22 cellular contexts compared by ENCODE assay signal in the genomic region with DNA sequence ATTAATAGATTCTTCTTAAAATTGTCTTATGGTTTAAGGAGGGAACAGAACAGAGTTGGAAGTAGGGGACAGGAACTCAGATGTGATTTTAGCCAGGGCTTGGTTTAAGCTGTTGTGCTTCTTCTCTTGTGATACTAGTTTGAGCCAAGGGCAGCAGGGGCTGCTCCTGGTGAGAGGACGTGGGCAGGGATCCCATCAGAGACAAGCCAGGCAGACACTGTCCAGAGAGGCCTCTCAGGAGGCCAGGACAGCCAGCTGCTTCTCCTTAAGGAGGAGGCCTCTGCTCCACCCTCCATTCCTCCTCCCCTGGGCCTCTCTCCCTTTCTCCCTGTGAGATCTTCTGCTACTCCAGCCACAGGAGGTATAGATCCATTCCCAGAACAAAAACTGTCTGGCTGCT.
DNase-seq lines count a peak whose midpoint lies in the region; ATAC-seq and TF ChIP-seq lines count a peak whose summit lies in the region.
"Had no signal": no experiment of that assay in that cellular context is flagged by ENCODE, and none has a peak within 500 bp of the region (broad histone marks: within the 10 kb centered on the region; RNA-seq: fewer than 3 reads in every experiment).

No MANE protein-coding gene starts in this region.

- H3K4me3 ChIP-seq in BLaER1 treated with 17β-estradiol and CSF1 and Interleukin-3, amounts not matched to agents 10 nM and 100 nM, result no peak overlapping the region
- H3K4me3 ChIP-seq in CD4-positive, alpha-beta memory T cell (ENCODE audit: low read length in 2 of 2), result no peak overlapping the region
- no peak overlapping the region for H3K4me3 ChIP-seq in hepatocyte
- no peak overlapping the region for H3K4me3 ChIP-seq in foreskin fibroblast (ENCODE audit: low read depth in 1 of 2, low read length in 2 of 2)

- peaks cover 41 to 78% (median 64%) of the 10 kb centered on the region in 4 donors for H3K4me1 Mint-ChIP-seq in CD4-positive, alpha-beta memory T cell
- H3K4me1 Mint-ChIP-seq in nephron, result peaks cover 46% of the 10 kb centered on the region

- H3K4me1 ChIP-seq in BLaER1 treated with 17β-estradiol and CSF1 and Interleukin-3, amounts not matched to agents 10 nM and 100 nM, result peaks cover 60 to 91% (median 87%) of the 10 kb centered on the region in 10 experiments
- peaks cover 57% of the 10 kb centered on the region for H3K4me1 ChIP-seq in CD4-positive, alpha-beta memory T cell (ENCODE audit: insufficient read depth, low read length)
- peaks cover 17% of the 10 kb centered on the region for H3K4me1 ChIP-seq in hepatocyte (ENCODE audit: insufficient read depth)

- peaks cover 0 to 1% (median 0%) of the 10 kb centered on the region in 8 donors for H3K9me3 Mint-ChIP-seq in CD4-positive, alpha-beta memory T cell
- peaks cover 3% of the 10 kb centered on the region for H3K9me3 Mint-ChIP-seq in nephron

- H3K27ac ChIP-seq in BLaER1 treated with 17β-estradiol and CSF1 and Interleukin-3, amounts not matched to agents 10 nM and 100 nM, result peak overlapping the region in 6 of 11 experiments; percentile 5 to 94 (median 70); a peak in 7 of 22 replicates
- H3K27ac ChIP-seq in CD4-positive, alpha-beta memory T cell (ENCODE audit: low read depth, low read length), result no peak overlapping the region
- H3K27ac ChIP-seq in hepatocyte, result no peak overlapping the region
- H3K27ac ChIP-seq: KMS-11 had no signal

- intact Hi-C loops in CD4-positive, alpha-beta memory T cell (cut with micrococcal nuclease), result no loop called here

- H3K36me3 Mint-ChIP-seq in CD4-positive, alpha-beta memory T cell, result no peaks in the 10 kb centered on the region
- H3K36me3 Mint-ChIP-seq in nephron (ENCODE audit: low read depth), result no peaks in the 10 kb centered on the region

- H3K9me3 ChIP-seq in BLaER1 treated with 17β-estradiol and CSF1 and Interleukin-3, amounts not matched to agents 10 nM and 100 nM (replicated peaks in 1 of 11), result peaks cover 0 to 12% (median 3%) of the 10 kb centered on the region in 11 experiments; a peak in 4 of 22 replicates
- H3K9me3 ChIP-seq in CD4-positive, alpha-beta memory T cell (ENCODE audit: control insufficient read depth in 1 of 2, low read length in 2 of 2), result no peaks in the 10 kb centered on the region
- no peaks in the 10 kb centered on the region for H3K9me3 ChIP-seq in hepatocyte (ENCODE audit: low read depth)
- H3K9me3 ChIP-seq: Caco-2 had no signal

- no peak overlapping the region for H2AFZ ChIP-seq in hepatocyte

- H3K27ac Mint-ChIP-seq in CD4-positive, alpha-beta memory T cell, result peak overlapping the region in 4 of 7 donors; percentile 34 to 87 (median 62)
- H3K27ac Mint-ChIP-seq in nephron, result peak overlapping the region; percentile 64 to 84 (median 75)

- H3K27me3 ChIP-seq in BLaER1 treated with 17β-estradiol and CSF1 and Interleukin-3, amounts not matched to agents 10 nM and 100 nM, result no peaks in the 10 kb centered on the region
- H3K27me3 ChIP-seq in CD4-positive, alpha-beta memory T cell (ENCODE audit: insufficient read depth, low read length), result no peaks in the 10 kb centered on the region
- H3K27me3 ChIP-seq in hepatocyte, result peaks cover 7% of the 10 kb centered on the region

- CTCF ChIA-PET in CD4-positive, alpha-beta memory T cell (lab: Charles Lee; ENCODE audit: partially characterized antibody), result no interaction called here

- POLR2A ChIA-PET in CD4-positive, alpha-beta memory T cell (lab: Charles Lee; ENCODE audit: partially characterized antibody), result no interaction called here

- H3K4me3 Mint-ChIP-seq in CD4-positive, alpha-beta memory T cell, result peak overlapping the region in 1 of 8 donors; percentile 30
- no peak overlapping the region for H3K4me3 Mint-ChIP-seq in nephron

- H3K9ac ChIP-seq in BLaER1 treated with 17β-estradiol and CSF1 and Interleukin-3, amounts not matched to agents 10 nM and 100 nM, result peak overlapping the region in 1 of 11 experiments; percentile 35; a peak in 2 of 22 replicates
- H3K9ac ChIP-seq: KMS-11 had no signal

- no peak for DNase-seq in CD4-positive, alpha-beta memory T cell
- DNase-seq in hepatocyte (ENCODE audit: low spot score) (peak; percentile 29), foreskin fibroblast (no peak)
- DNase-seq: ACHN, Caco-2, DMS153, GDM1, GOT3, NCI-H1417, NCI-H187 treated with DMSO at 0.1 percent for 48 hours, NCI-H2227 treated with DMSO at 0.1 percent for 48 hours, NCI-H524, NCI-H82, RPMI8226, SHP77 treated with DMSO at 0.1 percent for 48 hours had no signal

- no peaks in the 10 kb centered on the region for H3K79me2 ChIP-seq in hepatocyte

- TF ChIP-seq CTCF in hepatocyte (IDR thresholded peaks at IDR 0.05; ENCODE audit: poor library complexity) (no peak), nephron (IDR thresholded peaks at IDR 0.05; ENCODE audit: unreplicated experiment in 3 of 3) (no peak), foreskin fibroblast (IDR thresholded peaks at IDR 0.05; ENCODE audit: low read depth, low read length) (no peak)

- ATAC-seq in HG02840 (IDR thresholded peaks at IDR 0.05; ENCODE audit: low FRiP score, unreplicated experiment) (no peak), GM18520 (IDR thresholded peaks at IDR 0.05; ENCODE audit: unreplicated experiment) (no peak)
- ATAC-seq: HCT116, SK-N-SH treated with all-trans-retinoic acid at 6 μM for 48 hours had no signal

- peak overlapping the region; percentile 19 to 99 (median 89); a peak in 19 of 22 replicates for H3K4me2 ChIP-seq in BLaER1 treated with 17β-estradiol and CSF1 and Interleukin-3, amounts not matched to agents 10 nM and 100 nM
- no peak overlapping the region for H3K4me2 ChIP-seq in hepatocyte
- H3K4me2 ChIP-seq: KMS-11 had no signal

- 33% methylated on average over 1 of the region's 1 CpG for WGBS in hepatocyte (ENCODE audit: low lambda C conversion rate, missing lambda C conversion rate)

- H3K36me3 ChIP-seq in BLaER1 treated with 17β-estradiol and CSF1 and Interleukin-3, amounts not matched to agents 10 nM and 100 nM, result no peaks in the 10 kb centered on the region
- H3K36me3 ChIP-seq in CD4-positive, alpha-beta memory T cell (ENCODE audit: insufficient read depth, low read length), result no peaks in the 10 kb centered on the region
- no peaks in the 10 kb centered on the region for H3K36me3 ChIP-seq in hepatocyte (replicated peaks; ENCODE audit: insufficient read depth, low read depth)

- peaks cover 0 to 5% (median 0%) of the 10 kb centered on the region in 11 experiments; a peak in 2 of 22 replicates for H4K20me1 ChIP-seq in BLaER1 treated with 17β-estradiol and CSF1 and Interleukin-3, amounts not matched to agents 10 nM and 100 nM
- H4K20me1 ChIP-seq in hepatocyte (ENCODE audit: insufficient read depth, poor library complexity, severe bottlenecking), result no peaks in the 10 kb centered on the region

- no peaks in the 10 kb centered on the region for H3K9me2 ChIP-seq in hepatocyte (replicated peaks; ENCODE audit: insufficient read depth)

- peaks cover 0 to 1% of the 10 kb centered on the region in 2 donors for H3K27me3 Mint-ChIP-seq in CD4-positive, alpha-beta memory T cell
- peaks cover 22% of the 10 kb centered on the region for H3K27me3 Mint-ChIP-seq in nephron (ENCODE audit: low read depth)

Comparison
In these comparisons a context has a peak if more than half of its experiments do, and no peak if none do; other contexts are left out.
1. H3K27ac ChIP-seq: peak in BLaER1 treated with 17β-estradiol and CSF1 and Interleukin-3, amounts not matched to agents 10 nM and 100 nM (6 of 11); none in CD4-positive, alpha-beta memory T cell (single experiment) and hepatocyte (single experiment).